ENCODE assay signal across 8 cellular contexts in genomic region chr6:79538481-79538971, GRCh38. TPM values are rescaled to one million over a fixed set of nuclear protein-coding genes. Genes with fewer than 3 reads are reported as not detected.
DNase-seq lines count a peak whose midpoint lies in the region; FAIRE-seq lines count a peak whose summit lies in the region.

No MANE protein-coding gene starts in this region.

- DNase-seq in DMS 273 (lab: John Stamatoyannopoulos, UW; ENCODE audit: unreplicated experiment) (peak; percentile 34), DMS 273 treated with DMSO at 0.1 percent for 48 hours (lab: John Stamatoyannopoulos, UW) (no peak), amniotic epithelial cell (ENCODE audit: low read depth) (peak; percentile 28), inferior parietal cortex (ENCODE audit: extremely low spot score) (peak; percentile 63), superior temporal gyrus (ENCODE audit: extremely low spot score) (peak; percentile 79), frontal cortex (ENCODE audit: low spot score in 2 of 2) (no peak), activated gamma-delta T cell (lab: John Stamatoyannopoulos, UW) (no peak)
- no peak for DNase-seq in stimulated activated CD4-positive, alpha-beta T cell treated with anti-CD3 and anti-CD28 coated beads, Interleukin-2, amount 100 ng/mL, for 48 hours

- FAIRE-seq in frontal cortex (lab: Jason Lieb, UNC), result no peak

RNA-seq across cellular contexts. Expression of gene LCA5, which starts 1.3 kb away (rescaled TPM):
- 14.3 TPM for total RNA-seq in frontal cortex

Comparison
In these comparisons a context has a peak if more than half of its experiments do, and no peak if none do; other contexts are left out.
1. DNase-seq: peak in DMS 273 (single experiment), amniotic epithelial cell (single experiment), inferior parietal cortex (single experiment) and superior temporal gyrus (single experiment); none in DMS 273 treated with DMSO at 0.1 percent for 48 hours (single experiment), frontal cortex (0 of 2), stimulated activated CD4-positive, alpha-beta T cell treated with anti-CD3 and anti-CD28 coated beads, Interleukin-2, amount 100 ng/mL, for 48 hours (0 of 2) and activated gamma-delta T cell (single experiment).